22 cellular contexts compared by ENCODE assay signal in the genomic region with DNA sequence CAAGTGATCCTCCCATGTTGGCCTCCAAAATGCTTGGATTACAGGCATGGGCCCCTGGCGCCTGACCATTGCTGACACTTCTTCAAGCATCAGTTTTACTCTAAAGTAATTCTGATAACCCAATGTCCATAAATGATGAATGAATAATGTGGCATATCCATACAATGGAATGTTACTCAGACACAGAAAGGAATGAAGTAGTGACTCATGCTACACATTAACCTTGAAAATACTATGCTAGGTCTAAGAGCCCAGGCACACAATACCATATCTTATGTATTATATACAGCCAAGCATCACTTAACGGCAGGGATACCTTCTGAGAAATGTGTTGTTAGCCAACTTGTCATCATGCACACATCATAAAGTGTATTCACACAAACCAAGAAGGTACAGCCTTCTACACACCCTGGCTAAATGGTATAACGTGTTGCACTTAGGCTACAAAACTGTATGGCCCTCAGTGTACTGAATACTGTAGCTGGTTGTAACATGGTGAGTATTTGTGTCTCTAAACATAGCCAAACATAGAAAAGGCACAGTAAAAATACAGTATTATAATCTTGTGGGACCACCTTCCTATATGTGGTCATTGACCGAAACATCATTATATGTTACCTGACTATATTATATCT. TPM values are rescaled to one million over a fixed set of nuclear protein-coding genes. Genes with fewer than 3 reads are reported as not detected.
A peak's percentile ranks its signal among the peaks of the same experiment; 100 is the strongest.
DNase-seq lines count a peak whose midpoint lies in the region; ATAC-seq and TF ChIP-seq lines count a peak whose summit lies in the region.
"Had no signal": no experiment of that assay in that cellular context is flagged by ENCODE, and none has a peak within 500 bp of the region (broad histone marks: within the 10 kb centered on the region; RNA-seq: fewer than 3 reads in every experiment).

No MANE protein-coding gene starts in this region.

- BruUV-seq in A673 (replicated peaks; lab: Mats Ljungman, UMichigan), result no TSS peak

- POLR2A ChIA-PET in A673 (lab: Charles Lee; ENCODE audit: low non-redundant PET), result no interaction called here

- DNase-seq in GM03348 (ENCODE audit: low spot score) (peak; percentile 20), HS-5 (ENCODE audit: low read depth) (peak; percentile 45), amniotic epithelial cell (ENCODE audit: low read depth) (peak; percentile 27), foreskin keratinocyte (peak; percentile 30 to 62), Ammon's horn (ENCODE audit: low spot score) (no peak), A673 (ENCODE audit: low spot score) (no peak)
- DNase-seq: activated CD4-positive, alpha-beta memory T cell treated with anti-CD3 and anti-CD28 coated beads for 36 hours; activated T-cell treated with anti-CD3 and anti-CD28 coated beads, Interleukin-2, amount 50 U/mL, for 4 hours; AML-193; Calu3; effector memory CD4-positive, alpha-beta T cell; GF-D8; T-helper 1 cell had no signal

- intact Hi-C loops in A673 (cut with micrococcal nuclease; ENCODE audit: unreplicated experiment), result no loop called here

- CTCF ChIA-PET in A673 (lab: Charles Lee), result no interaction called here

- H3K4me3 ChIP-seq in A673 (ENCODE audit: low read depth, low read length, poor library complexity, severe bottlenecking), result no peak overlapping the region
- H3K4me3 ChIP-seq: thoracic aorta had no signal

- TF ChIP-seq CTCF in foreskin keratinocyte (conservative IDR thresholded peaks at IDR 0.05) (no peak), A673 (conservative IDR thresholded peaks at IDR 0.05; ENCODE audit: low read depth, low read length) (no peak)

- ATAC-seq in foreskin keratinocyte (peak; percentile 85), GM18511 (IDR thresholded peaks at IDR 0.05; ENCODE audit: unreplicated experiment) (no peak), GM18520 (IDR thresholded peaks at IDR 0.05; ENCODE audit: unreplicated experiment) (no peak)
- ATAC-seq: activated T-cell treated with anti-CD3 and anti-CD28 coated beads, Interleukin-2, amount 50 U/mL, for 4 hours; Panc1 had no signal

- H3K36me3 ChIP-seq in A673 (ENCODE audit: insufficient read depth, low read length, poor library complexity, severe bottlenecking), result peaks cover 85% of the 10 kb centered on the region

- H3K27ac ChIP-seq in foreskin keratinocyte, result no peak overlapping the region
- no peak overlapping the region for H3K27ac ChIP-seq in A673 (ENCODE audit: low read depth, low read length, poor library complexity, severe bottlenecking)
- H3K27ac ChIP-seq: KMS-11, parathyroid adenoma, thoracic aorta, VCaP had no signal

- H3K27me3 ChIP-seq in foreskin keratinocyte (no peaks in the 10 kb centered on the region), A673 (replicated peaks; ENCODE audit: insufficient read depth, low read depth, low read length, poor library complexity) (no peaks in the 10 kb centered on the region)

- H3K4me1 ChIP-seq in foreskin keratinocyte, result no peaks in the 10 kb centered on the region
- no peaks in the 10 kb centered on the region for H3K4me1 ChIP-seq in A673 (ENCODE audit: insufficient read depth, low read length, poor library complexity, severe bottlenecking)
- H3K4me1 ChIP-seq: parathyroid adenoma had no signal

- no peaks in the 10 kb centered on the region for H3K9me3 ChIP-seq in A673 (ENCODE audit: low read depth, low read length, poor library complexity, severe bottlenecking)
- H3K9me3 ChIP-seq: thoracic aorta had no signal

RNA-seq across cellular contexts. Expression of a gene that starts 31.3 kb away (rescaled TPM):
- total RNA-seq in foreskin keratinocyte (26.1 and 28.2 TPM in 2 replicates), A673 (2021) (45.7 and 47.3 TPM in 2 replicates)
- polyA plus RNA-seq in foreskin keratinocyte, result 14.1 and 16.3 TPM in 2 replicates

RNA-seq across cellular contexts. Expression of a gene that starts 42.9 kb away (rescaled TPM):
- total RNA-seq in foreskin keratinocyte (3.1 and 3.9 TPM in 2 replicates), A673 (2021) (not detected in 2 replicates)
- 4.1 and 4.4 TPM in 2 replicates for polyA plus RNA-seq in foreskin keratinocyte
- total RNA-seq: activated CD4-positive, alpha-beta memory T cell treated with anti-CD3 and anti-CD28 coated beads for 36 hours; activated naive CD4-positive, alpha-beta T cell treated with anti-CD3 and anti-CD28 coated beads, Interleukin-2, amount 50 U/mL, for 72 hours; activated T-cell treated with anti-CD3 and anti-CD28 coated beads, Interleukin-2, amount 50 U/mL, for 4 hours; frontal cortex; thoracic aorta had no signal

Comparison
In these comparisons a context has a peak if more than half of its experiments do, and no peak if none do; other contexts are left out.
1. DNase-seq: peak in GM03348 (single experiment), HS-5 (single experiment), amniotic epithelial cell (single experiment) and foreskin keratinocyte (2 of 2); none in Ammon's horn (single experiment) and A673 (single experiment).